13 cellular contexts compared by ENCODE assay signal in genomic region chr2:175837046-175837445, GRCh38.
DNase-seq lines count a peak whose midpoint lies in the region; ATAC-seq and TF ChIP-seq lines count a peak whose summit lies in the region.
"Had no signal": no experiment of that assay in that cellular context is flagged by ENCODE, and none has a peak within 500 bp of the region (broad histone marks: within the 10 kb centered on the region; RNA-seq: fewer than 3 reads in every experiment).

No MANE protein-coding gene starts in this region.

- CTCF ChIA-PET in PC-3 (lab: Charles Lee) = no interaction called here

- WGBS in psoas muscle, 3 donors = 46 to 62% (median 60%) methylated on average over 3 of the region's 3 CpGs

- no peak for TF ChIP-seq CTCF in PC-3 (conservative IDR thresholded peaks at IDR 0.05; ENCODE audit: low read depth, low read length)
- TF ChIP-seq CTCF in fibroblast of mammary gland (conservative IDR thresholded peaks at IDR 0.05; ENCODE audit: control insufficient read depth, insufficient read depth, low read depth, low read length) = no peak
- TF ChIP-seq CTCF in psoas muscle (IDR thresholded peaks at IDR 0.05) = no peak

- H4K20me1 ChIP-seq in PC-3 (ENCODE audit: low read length) = no peaks in the 10 kb centered on the region

- no peak overlapping the region for H2AFZ ChIP-seq in PC-3 (ENCODE audit: low read length)

- intact Hi-C loops in PC-3 (cut with micrococcal nuclease) (no loop called here), psoas muscle (cut with DNase I) (no loop called here)

- H3K4me1 ChIP-seq in PC-3 (ENCODE audit: insufficient read depth, low read length) = no peaks in the 10 kb centered on the region
- no peaks in the 10 kb centered on the region for H3K4me1 ChIP-seq in psoas muscle

- H3K4me3 ChIP-seq in PC-3 (ENCODE audit: low read length) (no peak overlapping the region), fibroblast of mammary gland (ENCODE audit: control insufficient read depth, low read depth, low read length) (no peak overlapping the region), psoas muscle (no peak overlapping the region)

- H3K27me3 ChIP-seq in PC-3 (ENCODE audit: low read length) = peaks cover 37% of the 10 kb centered on the region
- no peaks in the 10 kb centered on the region for H3K27me3 ChIP-seq in psoas muscle (ENCODE audit: insufficient read depth in 3 of 3, low read length in 2 of 3)

- BruUV-seq in PC-3 (replicated peaks; lab: Mats Ljungman, UMichigan) = no TSS peak

- H3K27ac ChIP-seq in PC-3 (ENCODE audit: low read length) (no peak overlapping the region), psoas muscle (no peak overlapping the region)

- no peaks in the 10 kb centered on the region for H3K36me3 ChIP-seq in PC-3 (ENCODE audit: low read depth, low read length)
- H3K36me3 ChIP-seq in psoas muscle (ENCODE audit: insufficient read depth in 1 of 2, low read depth in 1 of 2) = no peaks in the 10 kb centered on the region

- H3K9me2 ChIP-seq in PC-3 (replicated peaks; ENCODE audit: low read length) = no peaks in the 10 kb centered on the region

- no peaks in the 10 kb centered on the region for H3F3A ChIP-seq in PC-3 (ENCODE audit: low read length, unreplicated experiment)

- ATAC-seq in PC-3 (no peak), psoas muscle (peak; percentile 68 to 85 (median 72)), HG02623 (IDR thresholded peaks at IDR 0.05; ENCODE audit: unreplicated experiment) (no peak)
- ATAC-seq: activated CD8-positive, alpha-beta memory T cell treated with anti-CD3 and anti-CD28 coated beads, Interleukin-2, amount 10 ng/mL, durations not matched to agents 7 days and 5 days had no signal

- no peaks in the 10 kb centered on the region for H3K9me3 ChIP-seq in PC-3 (ENCODE audit: low read length)
- no peaks in the 10 kb centered on the region for H3K9me3 ChIP-seq in psoas muscle

- DNase-seq in EH (ENCODE audit: low read depth) = peak; percentile 94
- DNase-seq in PC-3 = peak; percentile 12
- DNase-seq in fibroblast of mammary gland (ENCODE audit: low read depth) = peak; percentile 95
- DNase-seq in psoas muscle = peak in 1 of 2 donors; percentile 16
- no peak for DNase-seq in stimulated activated naive CD4-positive, alpha-beta T cell treated with Interleukin-2 at 50 U/mL for 16 hours (lab: John Stamatoyannopoulos, UW)
- no peak for DNase-seq in SHP77 treated with DMSO at 0.1 percent for 48 hours (lab: John Stamatoyannopoulos, UW)
- DNase-seq in activated CD8-positive, alpha-beta memory T cell treated with anti-CD3 and anti-CD28 coated beads, Interleukin-2, amount 50 U/mL, for 48 hours = no peak
- DNase-seq: activated CD8-positive, alpha-beta memory T cell treated with anti-CD3 and anti-CD28 coated beads, Interleukin-2, amount 10 ng/mL, durations not matched to agents 7 days and 5 days; left cardiac atrium; NCI-H1092; occipital lobe; stimulated activated CD4-positive, alpha-beta T cell treated with anti-CD3 and anti-CD28 coated beads, Interleukin-4, amount 100 ng/mL, for 24 hours had no signal

- POLR2A ChIA-PET in PC-3 (lab: Charles Lee; ENCODE audit: unreplicated experiment) = no interaction called here

- no peak overlapping the region for H3K4me2 ChIP-seq in PC-3 (ENCODE audit: low read length)

- H3K79me2 ChIP-seq in PC-3 (ENCODE audit: low read length) = no peaks in the 10 kb centered on the region

- H3K9ac ChIP-seq in PC-3 (ENCODE audit: low read length) = no peak overlapping the region

Comparison
In these comparisons a context has a peak if more than half of its experiments do, and no peak if none do; other contexts are left out.
1. DNase-seq: peak in EH (single experiment), PC-3 (single experiment) and fibroblast of mammary gland (single experiment); none in stimulated activated naive CD4-positive, alpha-beta T cell treated with Interleukin-2 at 50 U/mL for 16 hours (single experiment), SHP77 treated with DMSO at 0.1 percent for 48 hours (single experiment) and activated CD8-positive, alpha-beta memory T cell treated with anti-CD3 and anti-CD28 coated beads, Interleukin-2, amount 50 U/mL, for 48 hours (single experiment).
2. ATAC-seq: peak in psoas muscle (4 of 4); none in PC-3 (single experiment) and HG02623 (single experiment).